8 cellular contexts compared by ENCODE assay signal in genomic region chr12:108616941-108617858, GRCh38. TPM values are rescaled to one million over a fixed set of nuclear protein-coding genes. Genes with fewer than 3 reads are reported as not detected.
DNase-seq lines count a peak whose midpoint lies in the region; ATAC-seq and TF ChIP-seq lines count a peak whose summit lies in the region.

No MANE protein-coding gene starts in this region.

- peaks cover 59% of the 10 kb centered on the region for H3K4me1 Mint-ChIP-seq in activated T-cell treated with anti-CD3 and anti-CD28 coated beads, Interleukin-2, amount 50 U/mL, for 4 hours (ENCODE audit: low read depth)
- peaks cover 47% of the 10 kb centered on the region for H3K4me1 Mint-ChIP-seq in memory B cell

- peak overlapping the region; percentile 35 for H3K4me3 ChIP-seq in MM.1S (ENCODE audit: low read length)
- H3K4me3 ChIP-seq in transverse colon = no peak overlapping the region

- TF ChIP-seq POLR2A in transverse colon (IDR thresholded peaks at IDR 0.05) = no peak

- TF ChIP-seq CTCF in MM.1S (IDR thresholded peaks at IDR 0.05; ENCODE audit: low read length) (no peak), transverse colon (IDR thresholded peaks at IDR 0.05) (no peak)

- peak overlapping the region; percentile 96 for H3K27ac Mint-ChIP-seq in memory B cell

- peak; percentile 65 for DNase-seq in GDM1 (lab: John Stamatoyannopoulos, UW)
- peak; percentile 94 for DNase-seq in MM.1S
- peak; percentile 78 for DNase-seq in activated T-cell treated with anti-CD3 and anti-CD28 coated beads, Interleukin-2, amount 50 U/mL, for 4 hours
- peak; percentile 62 to 75 for DNase-seq in memory B cell (ENCODE audit: low spot score in 2 of 2)
- peak; percentile 33 for DNase-seq in transverse colon
- DNase-seq in NCI-H2171 (lab: John Stamatoyannopoulos, UW) = no peak
- DNase-seq in NCI-H1436 treated with DMSO at 0.1 percent for 48 hours (lab: John Stamatoyannopoulos, UW) = no peak

- H3K9me3 Mint-ChIP-seq in activated T-cell treated with anti-CD3 and anti-CD28 coated beads, Interleukin-2, amount 50 U/mL, for 4 hours = peaks cover 8% of the 10 kb centered on the region
- H3K9me3 Mint-ChIP-seq in memory B cell = peaks cover 4% of the 10 kb centered on the region

- WGBS in transverse colon (ENCODE audit: low coverage in 1 of 2), 2 donors = 60 to 72% methylated on average over 2 to 12 of the region's 14 CpGs

- peaks cover 4% of the 10 kb centered on the region; the same call in 1 of the 2 replicates for H3K36me3 ChIP-seq in MM.1S (replicated peaks; ENCODE audit: insufficient read depth, low read length)
- no peaks in the 10 kb centered on the region for H3K36me3 ChIP-seq in transverse colon

- intact Hi-C loops in transverse colon (cut with DNase I; ENCODE audit: low total_unique reads) = loop anchor here (5.0 to 10.0 kb wide), 2 partner anchors 55 to 338 kb away; partner anchors contain the start of genes ISCU and SART3

- peaks cover 48% of the 10 kb centered on the region for H3K4me1 ChIP-seq in MM.1S (ENCODE audit: low read length)
- peaks cover 0 to 19% (median 0%) of the 10 kb centered on the region in 4 donors for H3K4me1 ChIP-seq in transverse colon

- H4K20me1 ChIP-seq in MM.1S (ENCODE audit: insufficient read depth, low read length) = no peaks in the 10 kb centered on the region

- H3K27ac ChIP-seq in MM.1S (ENCODE audit: low read length) (peak overlapping the region; percentile 89), transverse colon (peak overlapping the region in 1 of 4 donors; percentile 40)

- H3K79me2 ChIP-seq in MM.1S (ENCODE audit: low read length) = peaks cover 35% of the 10 kb centered on the region

- no peak overlapping the region for H2AFZ ChIP-seq in MM.1S (ENCODE audit: low read length)

- H3K4me3 Mint-ChIP-seq in activated T-cell treated with anti-CD3 and anti-CD28 coated beads, Interleukin-2, amount 50 U/mL, for 4 hours = peak overlapping the region; percentile 50
- peak overlapping the region; percentile 42 for H3K4me3 Mint-ChIP-seq in memory B cell

- ATAC-seq in GM21723 (IDR thresholded peaks at IDR 0.05; ENCODE audit: unreplicated experiment) = peak; percentile 71
- peak; percentile 95 to 97 for ATAC-seq in activated T-cell treated with anti-CD3 and anti-CD28 coated beads, Interleukin-2, amount 50 U/mL, for 4 hours
- peak; percentile 89 for ATAC-seq in memory B cell (ENCODE audit: low read depth)

- H3K27me3 Mint-ChIP-seq in activated T-cell treated with anti-CD3 and anti-CD28 coated beads, Interleukin-2, amount 50 U/mL, for 4 hours (ENCODE audit: low read depth) = no peaks in the 10 kb centered on the region
- no peaks in the 10 kb centered on the region for H3K27me3 Mint-ChIP-seq in memory B cell

- H3K4me2 ChIP-seq in MM.1S (ENCODE audit: low read depth, low read length) = peak overlapping the region; percentile 82

- H3K27me3 ChIP-seq in MM.1S (replicated peaks; ENCODE audit: insufficient read depth, low read length) (no peaks in the 10 kb centered on the region), transverse colon (no peaks in the 10 kb centered on the region)

- no peaks in the 10 kb centered on the region for H3K9me3 ChIP-seq in MM.1S (replicated peaks; ENCODE audit: insufficient read depth, low read length)
- no peaks in the 10 kb centered on the region for H3K9me3 ChIP-seq in transverse colon

- in situ Hi-C loops in transverse colon (cut with MboI; ENCODE audit: low pct_ligation_motif_present in 1 of 4, low pct_unique_long_range_greater_than_20kb in 1 of 4, low sequenced_read_pairs in 3 of 4) = loop anchor here in 3 of 4 donors (5.0 to 10.0 kb wide), 2 partner anchors 50 to 52 kb away; partner anchors contain the start of genes ISCU (in 1 of the 3) and SART3 (in 1 of the 3)

- no peaks in the 10 kb centered on the region for H3K9me2 ChIP-seq in MM.1S (replicated peaks; ENCODE audit: insufficient read depth, low read length)

- peak overlapping the region; percentile 75 for H3K9ac ChIP-seq in MM.1S (ENCODE audit: low read length)

- TF ChIP-seq EP300 in transverse colon (IDR thresholded peaks at IDR 0.05; ENCODE audit: low read depth) = no peak

- peaks cover 61% of the 10 kb centered on the region for H3F3A ChIP-seq in MM.1S (ENCODE audit: insufficient read depth, low read length)

- peaks cover 9% of the 10 kb centered on the region for H3K36me3 Mint-ChIP-seq in activated T-cell treated with anti-CD3 and anti-CD28 coated beads, Interleukin-2, amount 50 U/mL, for 4 hours (ENCODE audit: insufficient read depth)
- H3K36me3 Mint-ChIP-seq in memory B cell = peaks cover 5% of the 10 kb centered on the region

RNA-seq across cellular contexts. Expression of gene SELPLG, which starts 16.5 kb away (rescaled TPM):
- 10 to 100 TPM; 16.8 to 19.0 (median 17.5) TPM for total RNA-seq in activated T-cell treated with anti-CD3 and anti-CD28 coated beads, Interleukin-2, amount 50 U/mL, for 4 hours
- 1 to 10 TPM; 1.6 to 9.4 (median 3.6) TPM for total RNA-seq in transverse colon

RNA-seq across cellular contexts. Expression of gene TMEM119, which starts 19.3 kb away (rescaled TPM):
- under 1 TPM in 2 of 3 donors, not detected in 1; 0.08 to 0.54 TPM for total RNA-seq in activated T-cell treated with anti-CD3 and anti-CD28 coated beads, Interleukin-2, amount 50 U/mL, for 4 hours
- 10 to 100 TPM in 2 of 4 donors, 1 to 10 TPM in 2; 3.3 to 18.3 (median 9.7) TPM for total RNA-seq in transverse colon

RNA-seq across cellular contexts. Expression of gene ISCU, which starts 54.8 kb away (rescaled TPM):
- total RNA-seq in activated T-cell treated with anti-CD3 and anti-CD28 coated beads, Interleukin-2, amount 50 U/mL, for 4 hours = 10 to 100 TPM; 62.6 to 90.1 (median 78.7) TPM
- 100 to 1,000 TPM; 113 to 155 (median 130) TPM for total RNA-seq in transverse colon

RNA-seq across cellular contexts. Expression of gene SART3, which starts 56.2 kb away (rescaled TPM):
- total RNA-seq in activated T-cell treated with anti-CD3 and anti-CD28 coated beads, Interleukin-2, amount 50 U/mL, for 4 hours = 10 to 100 TPM; 83.0 to 92.1 (median 89.4) TPM
- total RNA-seq in transverse colon = 100 to 1,000 TPM in 1 of 4 donors, 10 to 100 TPM in 3; 25.3 to 177 (median 77.4) TPM

Comparison
In these comparisons a context has a peak if more than half of its experiments do, and no peak if none do; other contexts are left out.
1. DNase-seq: peak in GDM1 (single experiment), MM.1S (single experiment), activated T-cell treated with anti-CD3 and anti-CD28 coated beads, Interleukin-2, amount 50 U/mL, for 4 hours (single experiment), memory B cell (2 of 2) and transverse colon (single experiment); none in NCI-H2171 (single experiment) and NCI-H1436 treated with DMSO at 0.1 percent for 48 hours (single experiment).
2. Peak in every context shown above with its lines, with median percentiles within 50 percentile points of each other: ATAC-seq.